10 cellular contexts compared by ENCODE assay signal in genomic region chr12:124727244-124727673, GRCh38.
DNase-seq lines count a peak whose midpoint lies in the region; ATAC-seq, FAIRE-seq and TF ChIP-seq lines count a peak whose summit lies in the region.
"Had no signal": no experiment of that assay in that cellular context is flagged by ENCODE, and none has a peak within 500 bp of the region (broad histone marks: within the 10 kb centered on the region; RNA-seq: fewer than 3 reads in every experiment).

No MANE protein-coding gene starts in this region.

- H3K27ac ChIP-seq in adrenal gland, result peak overlapping the region; percentile 84 to 91 (median 88)
- peak overlapping the region; percentile 77 for H3K27ac ChIP-seq in suprapubic skin
- H3K27ac ChIP-seq: SK-N-MC had no signal

- TF ChIP-seq EP300 in suprapubic skin (IDR thresholded peaks at IDR 0.05), result no peak

- no peak for TF ChIP-seq CTCF in adrenal gland (IDR thresholded peaks at IDR 0.05)
- TF ChIP-seq CTCF in suprapubic skin (IDR thresholded peaks at IDR 0.05), result no peak

- 6 to 20% (median 20%) methylated on average over 13 to 16 of the region's 16 CpGs for WGBS in adrenal gland, 4 donors
- 13% methylated on average over 16 of the region's 16 CpGs for WGBS in suprapubic skin

- peaks cover 8 to 32% of the 10 kb centered on the region in 2 donors for H3K4me1 ChIP-seq in adrenal gland (replicated peaks in 1 of 2)
- H3K4me1 ChIP-seq in suprapubic skin, result peaks cover 22% of the 10 kb centered on the region

- TF ChIP-seq POLR2A in adrenal gland (IDR thresholded peaks at IDR 0.05) (peak in 1 of 2 donors; percentile 66), suprapubic skin (IDR thresholded peaks at IDR 0.05) (no peak)

- H3K36me3 ChIP-seq in adrenal gland (replicated peaks in 1 of 2), result no peaks in the 10 kb centered on the region
- no peaks in the 10 kb centered on the region for H3K36me3 ChIP-seq in suprapubic skin

- no peaks in the 10 kb centered on the region for H3K9me3 ChIP-seq in adrenal gland (replicated peaks in 1 of 3)
- H3K9me3 ChIP-seq in suprapubic skin, result no peaks in the 10 kb centered on the region

- peak; percentile 40 for FAIRE-seq in A204.1 (lab: Jason Lieb, UNC)
- FAIRE-seq: islet of Langerhans had no signal

- ATAC-seq in HG03342 (IDR thresholded peaks at IDR 0.05; ENCODE audit: unreplicated experiment), result peak; percentile 62

- DNase-seq in adrenal gland (peak; percentile 88 to 98 (median 97)), islet precursor cell (peak; percentile 88), suprapubic skin (ENCODE audit: low spot score in 2 of 2) (peak; percentile 92), NK-92 (lab: John Stamatoyannopoulos, UW; ENCODE audit: unreplicated experiment) (no peak), AG08396 (ENCODE audit: low spot score) (no peak), NCI-H345 treated with DMSO at 0.1 percent for 48 hours (lab: John Stamatoyannopoulos, UW; ENCODE audit: unreplicated experiment) (no peak)

- no peak overlapping the region for H3K4me3 ChIP-seq in adrenal gland
- no peak overlapping the region for H3K4me3 ChIP-seq in suprapubic skin
- H3K4me3 ChIP-seq: SK-N-MC had no signal

- intact Hi-C loops in adrenal gland (cut with DNase I), result no loop called here

- H3K27me3 ChIP-seq in adrenal gland (no peaks in the 10 kb centered on the region), suprapubic skin (no peaks in the 10 kb centered on the region)

Comparison
In these comparisons a context has a peak if more than half of its experiments do, and no peak if none do; other contexts are left out.
1. DNase-seq: peak in adrenal gland (7 of 7), islet precursor cell (single experiment) and suprapubic skin (2 of 2); none in NK-92 (single experiment), AG08396 (single experiment) and NCI-H345 treated with DMSO at 0.1 percent for 48 hours (single experiment).